In the genomic region with DNA sequence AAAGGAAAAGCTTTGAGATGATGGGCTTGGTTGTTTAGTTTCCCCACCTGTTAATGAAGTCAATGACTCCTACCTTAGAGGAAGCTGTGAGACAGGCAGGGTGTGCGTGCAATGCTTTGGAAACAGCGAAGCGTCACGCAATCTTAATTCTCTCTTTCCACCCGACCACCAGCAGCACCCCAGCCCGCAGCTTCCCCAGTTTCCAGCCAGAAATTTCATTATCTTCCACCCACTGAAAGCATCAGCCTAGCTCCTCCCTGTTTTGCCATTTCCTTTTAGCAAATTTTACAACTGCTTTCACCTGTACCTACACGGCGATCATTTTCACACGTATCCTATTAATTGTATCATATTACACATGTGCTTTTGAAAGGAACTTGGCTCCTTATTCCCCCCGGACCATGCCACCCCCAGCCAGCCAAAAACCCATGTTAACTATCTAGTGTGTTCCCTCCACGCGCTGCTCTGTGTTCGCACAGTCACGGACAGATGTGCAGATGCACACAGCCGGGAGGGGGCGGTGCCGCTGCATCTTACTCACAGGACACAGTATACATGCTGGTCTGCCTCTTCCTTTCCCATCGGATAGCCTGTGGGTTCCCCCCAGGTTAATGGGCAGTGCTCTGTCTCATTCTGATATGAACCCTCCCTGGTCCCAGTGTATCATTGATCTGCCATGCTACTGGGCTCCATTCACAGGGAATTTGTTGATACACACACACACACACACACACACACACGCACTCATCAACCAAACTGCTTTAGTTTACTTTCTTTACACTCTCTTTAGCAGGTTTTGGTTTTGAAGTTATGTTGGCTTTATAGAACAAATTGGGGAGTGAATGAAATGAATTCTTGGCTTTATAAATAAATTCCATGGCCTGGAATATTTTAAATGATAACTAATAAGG, we compare ENCODE assay signal across 8 cellular contexts. TPM values are rescaled to one million over a fixed set of nuclear protein-coding genes. Genes with fewer than 3 reads are reported as not detected.
DNase-seq lines count a peak whose midpoint lies in the region; ATAC-seq and TF ChIP-seq lines count a peak whose summit lies in the region.

No MANE protein-coding gene starts in this region.

- TF ChIP-seq CTCF in breast epithelium (IDR thresholded peaks at IDR 0.05) = peak in 2 of 3 donors; percentile 26 to 36
- TF ChIP-seq CTCF in lung (IDR thresholded peaks at IDR 0.05; ENCODE audit: control extremely low read depth, extremely low read depth) = peak; percentile 4

- no peaks in the 10 kb centered on the region for H3K4me1 ChIP-seq in breast epithelium
- no peaks in the 10 kb centered on the region for H3K4me1 ChIP-seq in lung (ENCODE audit: control insufficient read depth in 2 of 2, insufficient read depth in 2 of 2, low read length in 2 of 2)

- DNase-seq in ELF-1 (ENCODE audit: low read depth, low spot score) (peak; percentile 75), NCI-H2107 (lab: John Stamatoyannopoulos, UW) (peak; percentile 71), UCSD-AML1 (lab: John Stamatoyannopoulos, UW; ENCODE audit: unreplicated experiment) (peak; percentile 80), breast epithelium (ENCODE audit: low spot score in 2 of 2) (no peak), lung (ENCODE audit: low spot score) (peak; percentile 50)
- DNase-seq in stimulated activated CD8-positive, alpha-beta memory T cell treated with anti-CD3 and anti-CD28 coated beads, Interleukin-4, amount 100 ng/mL, for 48 hours = peak; percentile 74

- ATAC-seq in HG02759 (IDR thresholded peaks at IDR 0.05; ENCODE audit: unreplicated experiment) (peak; percentile 95), lung (ENCODE audit: insufficient read depth, low FRiP score) (no peak), GM19324 (IDR thresholded peaks at IDR 0.05; ENCODE audit: low FRiP score, unreplicated experiment) (no peak)

- no peaks in the 10 kb centered on the region for H3K9me3 ChIP-seq in breast epithelium
- no peaks in the 10 kb centered on the region for H3K9me3 ChIP-seq in lung (ENCODE audit: control insufficient read depth in 2 of 2, insufficient read depth in 1 of 2, low read length in 1 of 2)

- no peaks in the 10 kb centered on the region for H3K36me3 ChIP-seq in breast epithelium
- H3K36me3 ChIP-seq in lung (ENCODE audit: control insufficient read depth in 2 of 2, insufficient read depth in 2 of 2, low read length in 2 of 2) = no peaks in the 10 kb centered on the region

- H3K4me3 ChIP-seq in breast epithelium = no peak overlapping the region
- no peak overlapping the region for H3K4me3 ChIP-seq in lung

- H3K27me3 ChIP-seq in breast epithelium = no peaks in the 10 kb centered on the region
- no peaks in the 10 kb centered on the region for H3K27me3 ChIP-seq in lung (ENCODE audit: control insufficient read depth, insufficient read depth)

- H3K27ac ChIP-seq in breast epithelium (no peak overlapping the region), lung (ENCODE audit: low read depth in 1 of 2, low read length in 1 of 2) (no peak overlapping the region)

- no peak for TF ChIP-seq POLR2A in breast epithelium (IDR thresholded peaks at IDR 0.05)

- intact Hi-C loops in breast epithelium (cut with DNase I; ENCODE audit: low total_unique reads) = no loop called here

- 51 to 59% methylated on average over 19 of the region's 19 CpGs for WGBS in lung, 2 donors

RNA-seq across cellular contexts. Expression of gene CYP27C1, which starts 22.4 kb away (rescaled TPM):
- total RNA-seq in breast epithelium = under 1 TPM; 0.29 to 0.48 (median 0.33) TPM
- 1 to 10 TPM in 1 of 2 donors, under 1 TPM in 1; 0.06 to 2.9 TPM for total RNA-seq in lung
- under 1 TPM; 0.04 to 0.07 TPM for polyA plus RNA-seq in lung

Comparison
In these comparisons a context has a peak if more than half of its experiments do, and no peak if none do; other contexts are left out.
1. DNase-seq: peak in ELF-1 (single experiment), NCI-H2107 (single experiment), UCSD-AML1 (single experiment), lung (single experiment) and stimulated activated CD8-positive, alpha-beta memory T cell treated with anti-CD3 and anti-CD28 coated beads, Interleukin-4, amount 100 ng/mL, for 48 hours (single experiment); none in breast epithelium (0 of 2).